ENCODE assay signal across 27 cellular contexts in the genomic region with DNA sequence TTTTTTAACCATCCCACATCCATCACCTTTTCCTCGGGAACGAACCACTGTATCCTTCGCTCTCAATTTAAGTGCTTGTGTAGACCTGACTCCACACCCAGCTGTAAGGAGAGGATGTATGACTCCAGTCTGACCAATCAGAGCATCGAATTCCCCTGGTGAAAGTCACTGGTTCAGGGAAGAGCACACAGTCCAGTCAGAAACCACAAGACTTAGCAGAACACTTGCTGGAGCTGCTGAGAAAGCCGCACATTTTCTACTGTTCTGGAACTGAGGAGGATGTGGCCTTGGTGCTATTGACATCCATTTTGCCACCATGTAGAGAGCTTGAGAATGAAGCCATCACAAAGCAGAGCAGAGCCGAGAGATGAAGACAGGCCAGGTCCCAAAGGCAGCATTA. TPM values are rescaled to one million over a fixed set of nuclear protein-coding genes. Genes with fewer than 3 reads are reported as not detected.
DNase-seq lines count a peak whose midpoint lies in the region; ATAC-seq and TF ChIP-seq lines count a peak whose summit lies in the region.
"Had no signal": no experiment of that assay in that cellular context is flagged by ENCODE, and none has a peak within 500 bp of the region (broad histone marks: within the 10 kb centered on the region; RNA-seq: fewer than 3 reads in every experiment).

No MANE protein-coding gene starts in this region.

- no peaks in the 10 kb centered on the region for H4K20me1 ChIP-seq in smooth muscle cell (ENCODE audit: low read depth)

- peaks cover 0 to 16% (median 9%) of the 10 kb centered on the region in 3 donors for H3K36me3 Mint-ChIP-seq in immature natural killer cell
- H3K36me3 Mint-ChIP-seq: activated naive CD4-positive, alpha-beta T cell treated with anti-CD3 and anti-CD28 coated beads, Interleukin-2, amount 50 U/mL, for 24 hours had no signal

- H3K79me2 ChIP-seq in smooth muscle cell (ENCODE audit: low read depth) = no peaks in the 10 kb centered on the region

- WGBS in smooth muscle cell (ENCODE audit: low lambda C conversion rate) = 76% methylated on average over 6 of the region's 6 CpGs

- ATAC-seq in foreskin keratinocyte = peak; percentile 76
- ATAC-seq: activated T-cell treated with anti-CD3 and anti-CD28 coated beads, Interleukin-2, amount 50 U/mL, for 72 hours; esophagus mucosa; left cardiac atrium; naive thymus-derived CD4-positive, alpha-beta T cell had no signal

- H3K9ac ChIP-seq in smooth muscle cell (ENCODE audit: low read depth) = no peak overlapping the region

- H3K27ac ChIP-seq in foreskin keratinocyte (no peak overlapping the region), smooth muscle cell (ENCODE audit: low read depth) (peak overlapping the region; percentile 43)
- H3K27ac ChIP-seq: ascending aorta, ovary, PC-9, right atrium auricular region, thyroid gland had no signal

- peak; percentile 33 for DNase-seq in GM03348 (ENCODE audit: low spot score)
- peak; percentile 66 for DNase-seq in RPMI7951 (ENCODE audit: low read depth)
- DNase-seq in foreskin keratinocyte = peak; percentile 25 to 59
- no peak for DNase-seq in smooth muscle cell (lab: John Stamatoyannopoulos, UW; ENCODE audit: unreplicated experiment)
- DNase-seq in dermis blood vessel endothelial cell = no peak
- no peak for DNase-seq in immature natural killer cell
- no peak for DNase-seq in nucleus accumbens (lab: John Stamatoyannopoulos, UW)
- DNase-seq: activated CD4-positive, alpha-beta T cell treated with anti-CD3 and anti-CD28 coated beads for 4 hours; activated T-cell treated with anti-CD3 and anti-CD28 coated beads, Interleukin-2, amount 50 U/mL, for 72 hours; effector memory CD4-positive, alpha-beta T cell; left cardiac atrium; mesendoderm; MM.1S; naive thymus-derived CD4-positive, alpha-beta T cell; NCI-H1694; NCI-H82; ovary; PC-9; stimulated activated CD4-positive, alpha-beta T cell treated with anti-CD3 and anti-CD28 coated beads, Interleukin-12 subunit alpha, Interleukin-12 subunit beta, amount 100 ng/mL, for 4 hours; stimulated activated CD4-positive, alpha-beta T cell treated with anti-CD3 and anti-CD28 coated beads, Interleukin-4, amount 100 ng/mL, for 4 hours; thyroid gland had no signal

- H3K27ac Mint-ChIP-seq in immature natural killer cell = no peak overlapping the region
- H3K27ac Mint-ChIP-seq: activated naive CD4-positive, alpha-beta T cell treated with anti-CD3 and anti-CD28 coated beads, Interleukin-2, amount 50 U/mL, for 24 hours; activated T-cell treated with anti-CD3 and anti-CD28 coated beads, Interleukin-2, amount 50 U/mL, for 72 hours; naive thymus-derived CD4-positive, alpha-beta T cell; stimulated activated naive CD8-positive, alpha-beta T cell treated with anti-CD3 and anti-CD28 coated beads, Interleukin-15, Interleukin-2, amounts not matched to agents 100 ng/mL and 50 ng/mL, for 24 hours; T-helper 1 cell treated with Interleukin-12 subunit alpha and Interleukin-12 subunit beta and Interleukin-4 antibody, amounts not matched to agents 30 μg/mL and 1 μg/mL, for 36 hours had no signal

- H3K4me1 Mint-ChIP-seq in immature natural killer cell = peaks cover 0 to 5% of the 10 kb centered on the region in 2 donors
- H3K4me1 Mint-ChIP-seq: activated naive CD4-positive, alpha-beta T cell treated with anti-CD3 and anti-CD28 coated beads, Interleukin-2, amount 50 U/mL, for 24 hours had no signal

- peak overlapping the region; percentile 38 for H3K4me2 ChIP-seq in smooth muscle cell
- H3K4me2 ChIP-seq: PC-9 had no signal

- no peaks in the 10 kb centered on the region for H3K9me3 Mint-ChIP-seq in immature natural killer cell
- H3K9me3 Mint-ChIP-seq: activated naive CD4-positive, alpha-beta T cell treated with anti-CD3 and anti-CD28 coated beads, Interleukin-2, amount 50 U/mL, for 24 hours; activated T-cell treated with anti-CD3 and anti-CD28 coated beads, Interleukin-2, amount 50 U/mL, for 72 hours; naive thymus-derived CD4-positive, alpha-beta T cell; stimulated activated naive CD8-positive, alpha-beta T cell treated with anti-CD3 and anti-CD28 coated beads, Interleukin-15, Interleukin-2, amounts not matched to agents 100 ng/mL and 50 ng/mL, for 24 hours; T-helper 1 cell treated with Interleukin-12 subunit alpha and Interleukin-12 subunit beta and Interleukin-4 antibody, amounts not matched to agents 30 μg/mL and 1 μg/mL, for 36 hours had no signal

- peaks cover 0 to 1% (median 0%) of the 10 kb centered on the region in 3 donors for H3K27me3 Mint-ChIP-seq in immature natural killer cell (ENCODE audit: low read depth in 3 of 3)
- H3K27me3 Mint-ChIP-seq: activated naive CD4-positive, alpha-beta T cell treated with anti-CD3 and anti-CD28 coated beads, Interleukin-2, amount 50 U/mL, for 24 hours; naive thymus-derived CD4-positive, alpha-beta T cell; stimulated activated naive CD8-positive, alpha-beta T cell treated with anti-CD3 and anti-CD28 coated beads, Interleukin-15, Interleukin-2, amounts not matched to agents 100 ng/mL and 50 ng/mL, for 24 hours had no signal

- H3K9me3 ChIP-seq in smooth muscle cell (replicated peaks; ENCODE audit: low read depth) = no peaks in the 10 kb centered on the region
- H3K9me3 ChIP-seq: ascending aorta, ovary, right atrium auricular region, thyroid gland had no signal

- peaks cover under 1% of the 10 kb centered on the region for H3F3A ChIP-seq in smooth muscle cell (ENCODE audit: low read depth)

- H3K4me3 Mint-ChIP-seq in immature natural killer cell = no peak overlapping the region
- H3K4me3 Mint-ChIP-seq: activated naive CD4-positive, alpha-beta T cell treated with anti-CD3 and anti-CD28 coated beads, Interleukin-2, amount 50 U/mL, for 24 hours; activated T-cell treated with anti-CD3 and anti-CD28 coated beads, Interleukin-2, amount 50 U/mL, for 72 hours; naive thymus-derived CD4-positive, alpha-beta T cell; stimulated activated naive CD8-positive, alpha-beta T cell treated with anti-CD3 and anti-CD28 coated beads, Interleukin-15, Interleukin-2, amounts not matched to agents 100 ng/mL and 50 ng/mL, for 24 hours; T-helper 1 cell treated with Interleukin-12 subunit alpha and Interleukin-12 subunit beta and Interleukin-4 antibody, amounts not matched to agents 30 μg/mL and 1 μg/mL, for 36 hours had no signal

- TF ChIP-seq CTCF in foreskin keratinocyte (conservative IDR thresholded peaks at IDR 0.05) = no peak
- no peak for TF ChIP-seq CTCF in smooth muscle cell (IDR thresholded peaks at IDR 0.05; ENCODE audit: borderline replicate concordance, insufficient read depth, poor library complexity, severe bottlenecking)

- H3K4me3 ChIP-seq in smooth muscle cell = no peak overlapping the region
- H3K4me3 ChIP-seq: ascending aorta, ovary, PC-9, right atrium auricular region, thyroid gland had no signal

- H3K36me3 ChIP-seq in smooth muscle cell (ENCODE audit: low read depth) = no peaks in the 10 kb centered on the region
- H3K36me3 ChIP-seq: ascending aorta, ovary, right atrium auricular region, thyroid gland had no signal

- no peak overlapping the region for H2AFZ ChIP-seq in smooth muscle cell (ENCODE audit: low read depth)
- H2AFZ ChIP-seq: PC-9 had no signal

- H3K27me3 ChIP-seq in foreskin keratinocyte = no peaks in the 10 kb centered on the region
- H3K27me3 ChIP-seq in smooth muscle cell (ENCODE audit: low read depth) = no peaks in the 10 kb centered on the region
- H3K27me3 ChIP-seq: ascending aorta, ovary, right atrium auricular region, thyroid gland had no signal

- H3K4me1 ChIP-seq in foreskin keratinocyte = peaks cover 14% of the 10 kb centered on the region
- H3K4me1 ChIP-seq in smooth muscle cell (ENCODE audit: low read depth) = peaks cover 24% of the 10 kb centered on the region

RNA-seq across cellular contexts. Expression of gene CNN3, which starts 59.9 kb away (rescaled TPM):
- 315 and 321 TPM in 2 replicates for total RNA-seq in RPMI7951 (2014; rRNA removed; shearing (Covaris generic))
- total RNA-seq in foreskin keratinocyte (150 and 177 TPM in 2 replicates), smooth muscle cell (467 and 525 TPM in 2 replicates), dermis blood vessel endothelial cell (578 and 589 TPM in 2 replicates)
- polyA plus RNA-seq in foreskin keratinocyte (83.5 and 103 TPM in 2 replicates), smooth muscle cell (545 and 633 TPM in 2 replicates), immature natural killer cell (1 to 10 TPM in 2 of 3 donors, under 1 TPM in 1; 0.83 to 8.0 (median 2.0) TPM)

Comparison
In these comparisons a context has a peak if more than half of its experiments do, and no peak if none do; other contexts are left out.
1. DNase-seq: peak in GM03348 (single experiment), RPMI7951 (single experiment) and foreskin keratinocyte (2 of 2); none in smooth muscle cell (single experiment), dermis blood vessel endothelial cell (single experiment), immature natural killer cell (0 of 3) and nucleus accumbens (0 of 56).